In genomic region chr7:102044984-102045673, GRCh38 we compare ENCODE assay signal across 8 cellular contexts.
DNase-seq lines count a peak whose midpoint lies in the region; ATAC-seq, FAIRE-seq and TF ChIP-seq lines count a peak whose summit lies in the region.

No MANE protein-coding gene starts in this region.

- TF ChIP-seq CTCF in BJ (IDR thresholded peaks at IDR 0.05; ENCODE audit: insufficient read depth, low read depth, low read length) (no peak), K562 (IDR thresholded peaks at IDR 0.05 in 2 of 3, conservative IDR thresholded peaks at IDR 0.05 in 1 of 3; ENCODE audit: insufficient read depth in 2 of 3, low read depth in 1 of 3, low read length in 3 of 3) (no peak)

- peak; percentile 85 for DNase-seq in BJ (ENCODE audit: low read depth)
- DNase-seq in NCI-H1105 treated with DMSO at 0.1 percent for 48 hours (lab: John Stamatoyannopoulos, UW) = peak; percentile 92
- no peak for DNase-seq in K562 (ENCODE audit: extremely low read depth in 1 of 4, low spot score in 3 of 4)
- peak; percentile 43 for DNase-seq in medulla oblongata (ENCODE audit: extremely low spot score)
- peak; percentile 66 to 86 for DNase-seq in aorta
- no peak for DNase-seq in NAMALWA (ENCODE audit: low spot score)
- no peak for DNase-seq in stimulated activated naive CD8-positive, alpha-beta T cell treated with anti-CD3 and anti-CD28 coated beads, Interleukin-15, Interleukin-2, amounts not matched to agents 100 U/mL and 50 U/mL, for 24 hours
- DNase-seq in HUDEP-2 (lab: John Stamatoyannopoulos, UW; ENCODE audit: unreplicated experiment in 76 of 76) = no peak

- H3K4me3 ChIP-seq in BJ (ENCODE audit: low read depth, low read length) (no peak overlapping the region), K562 (no peak overlapping the region), aorta (ENCODE audit: low read length in 2 of 2) (no peak overlapping the region)

- TF ChIP-seq EP300 in K562 (IDR thresholded peaks at IDR 0.05; ENCODE audit: low read length) = no peak

- intact Hi-C loops in K562 (cut with micrococcal nuclease) = no loop called here
- intact Hi-C loops in aorta (cut with DNase I) = no loop called here

- TF ChIP-seq POLR2A in K562 (conservative IDR thresholded peaks at IDR 0.05) = no peak

- peaks cover 7% of the 10 kb centered on the region for H4K20me1 ChIP-seq in K562 (replicated peaks; ENCODE audit: control insufficient read depth, insufficient read depth, low read length)

- H3K27me3 ChIP-seq in BJ (ENCODE audit: control insufficient read depth, insufficient read depth, low read length) = no peaks in the 10 kb centered on the region
- H3K27me3 ChIP-seq in K562 (ENCODE audit: control insufficient read depth in 2 of 2, insufficient read depth in 2 of 2, low read length in 2 of 2) = no peaks in the 10 kb centered on the region
- no peaks in the 10 kb centered on the region for H3K27me3 ChIP-seq in aorta (ENCODE audit: control insufficient read depth in 1 of 2, insufficient read depth in 2 of 2, low read length in 1 of 2)

- 84% methylated on average over 29 of the region's 29 CpGs for WGBS in K562 (ENCODE audit: insufficient coverage, low coverage, missing lambda C conversion rate)
- WGBS in aorta, 2 donors = 6 to 8% methylated on average over 29 of the region's 29 CpGs

- POLR2A ChIA-PET in BJ (lab: Charles Lee) (interaction anchor here (0.6 kb wide), 1 partner anchor 42 kb away, joined by 3 read pairs; no protein-coding TSS in a partner anchor), K562 (lab: Yijun Ruan, JAX) (interaction anchor here (0.7 to 1.5 kb wide), 2 partner anchors 15 to 59 kb away, joined by 4 read pairs; no protein-coding TSS in a partner anchor)

- peak overlapping the region in 1 of 2 experiments; percentile 38; a peak in 1 of 4 replicates for H3K9ac ChIP-seq in K562 (ENCODE audit: insufficient read depth in 1 of 2, low read depth in 2 of 2, low read length in 2 of 2)

- CTCF ChIA-PET in BJ (lab: Yijun Ruan, JAX) (interaction anchor here (1.9 kb wide), 1 partner anchor 11 kb away, joined by 9 read pairs; no protein-coding TSS in a partner anchor), K562 (lab: Yijun Ruan, JAX; ENCODE audit: low intra/inter-chr PET ratio) (no interaction called here)

- no peaks in the 10 kb centered on the region for H3K9me3 ChIP-seq in K562 (replicated peaks; ENCODE audit: control insufficient read depth, insufficient read depth, low read depth, low read length)
- H3K9me3 ChIP-seq in aorta (ENCODE audit: control insufficient read depth, low read length) = no peaks in the 10 kb centered on the region

- BruUV-seq in K562 (replicated peaks; lab: Mats Ljungman, UMichigan) = no TSS peak

- H2AFZ ChIP-seq in K562 (ENCODE audit: low read depth, low read length) = no peak overlapping the region

- ATAC-seq in K562 = no peak
- peak; percentile 79 for ATAC-seq in aorta (ENCODE audit: low FRiP score)
- no peak for ATAC-seq in stimulated activated naive CD8-positive, alpha-beta T cell treated with anti-CD3 and anti-CD28 coated beads, Interleukin-15, Interleukin-2, amounts not matched to agents 100 U/mL and 50 U/mL, for 24 hours

- H3K9me1 ChIP-seq in K562 (ENCODE audit: control insufficient read depth, insufficient read depth, low read length) = no peaks in the 10 kb centered on the region

- in situ Hi-C loops in K562 (cut with MboI) = no loop called here

- H3K27ac ChIP-seq in K562 (ENCODE audit: extremely low read depth, low read depth, low read length) (no peak overlapping the region), aorta (ENCODE audit: low read depth in 1 of 2, low read length in 2 of 2) (peak overlapping the region in 1 of 2 donors; percentile 36)

- H3K79me2 ChIP-seq in K562 (ENCODE audit: control insufficient read depth, insufficient read depth, low read length) = no peaks in the 10 kb centered on the region

- no peak overlapping the region for H3K4me2 ChIP-seq in K562 (ENCODE audit: insufficient read depth, low read length)

- H3K4me1 ChIP-seq in K562 (replicated peaks in 1 of 2; ENCODE audit: control insufficient read depth in 2 of 2, insufficient read depth in 2 of 2, low read length in 2 of 2) = peaks cover 0 to 4% of the 10 kb centered on the region in 2 experiments; a peak in 2 of 5 replicates
- no peaks in the 10 kb centered on the region for H3K4me1 ChIP-seq in aorta (ENCODE audit: control insufficient read depth in 1 of 2, insufficient read depth in 2 of 2, low read length in 2 of 2)

- FAIRE-seq in K562 (lab: Jason Lieb, UNC) = no peak

- no peak for TF ChIP-seq RAD21 in K562 (CRISPR knock-in tag; conservative IDR thresholded peaks at IDR 0.05 in 1 of 2, IDR thresholded peaks at IDR 0.05 in 1 of 2)

- H3K36me3 ChIP-seq in BJ (ENCODE audit: control insufficient read depth, insufficient read depth, low read length) (no peaks in the 10 kb centered on the region), K562 (ENCODE audit: control insufficient read depth, insufficient read depth, low read length) (no peaks in the 10 kb centered on the region), aorta (ENCODE audit: control insufficient read depth in 1 of 2, insufficient read depth in 2 of 2, low read length in 1 of 2) (no peaks in the 10 kb centered on the region)

TF ChIP-seq in K562, 482 proteins besides CTCF, POLR2A, EP300 and RAD21 (continues in another document):
- no peak for TF ChIP-seq MED1 (CRISPR knock-in tag; IDR thresholded peaks at IDR 0.05; ENCODE audit: borderline replicate concordance)
- TF ChIP-seq ZBTB33 (CRISPR knock-in tag; IDR thresholded peaks at IDR 0.05) = peak; percentile 61; the same call in 1 of the 2 replicates
- TF ChIP-seq TRIM24 (IDR thresholded peaks at IDR 0.05) = no peak
- TF ChIP-seq ZNF551 (CRISPR knock-in tag; IDR thresholded peaks at IDR 0.05) = no peak
- TF ChIP-seq MBD2 (IDR thresholded peaks at IDR 0.05; ENCODE audit: borderline replicate concordance, low read depth) = no peak
- no peak for TF ChIP-seq AFF1 (IDR thresholded peaks at IDR 0.05; ENCODE audit: low read depth in 1 of 2, partially characterized antibody in 2 of 2)
- no peak for TF ChIP-seq ZNF695 (CRISPR knock-in tag; IDR thresholded peaks at IDR 0.05)
- peak; percentile 53; the same call in 1 of the 2 replicates for TF ChIP-seq ZBTB1 (CRISPR knock-in tag; IDR thresholded peaks at IDR 0.05; ENCODE audit: borderline replicate concordance, low read depth)
- no peak for TF ChIP-seq CCAR2 (IDR thresholded peaks at IDR 0.05; ENCODE audit: low read depth, low read length)
- no peak for TF ChIP-seq MCM2 (IDR thresholded peaks at IDR 0.05; ENCODE audit: low read depth)

Comparison
In these comparisons a context has a peak if more than half of its experiments do, and no peak if none do; other contexts are left out.
1. DNase-seq: peak in BJ (single experiment), NCI-H1105 treated with DMSO at 0.1 percent for 48 hours (single experiment), medulla oblongata (single experiment) and aorta (2 of 2); none in K562 (0 of 4), NAMALWA (single experiment), stimulated activated naive CD8-positive, alpha-beta T cell treated with anti-CD3 and anti-CD28 coated beads, Interleukin-15, Interleukin-2, amounts not matched to agents 100 U/mL and 50 U/mL, for 24 hours (single experiment) and HUDEP-2 (0 of 76).